In the genomic region with DNA sequence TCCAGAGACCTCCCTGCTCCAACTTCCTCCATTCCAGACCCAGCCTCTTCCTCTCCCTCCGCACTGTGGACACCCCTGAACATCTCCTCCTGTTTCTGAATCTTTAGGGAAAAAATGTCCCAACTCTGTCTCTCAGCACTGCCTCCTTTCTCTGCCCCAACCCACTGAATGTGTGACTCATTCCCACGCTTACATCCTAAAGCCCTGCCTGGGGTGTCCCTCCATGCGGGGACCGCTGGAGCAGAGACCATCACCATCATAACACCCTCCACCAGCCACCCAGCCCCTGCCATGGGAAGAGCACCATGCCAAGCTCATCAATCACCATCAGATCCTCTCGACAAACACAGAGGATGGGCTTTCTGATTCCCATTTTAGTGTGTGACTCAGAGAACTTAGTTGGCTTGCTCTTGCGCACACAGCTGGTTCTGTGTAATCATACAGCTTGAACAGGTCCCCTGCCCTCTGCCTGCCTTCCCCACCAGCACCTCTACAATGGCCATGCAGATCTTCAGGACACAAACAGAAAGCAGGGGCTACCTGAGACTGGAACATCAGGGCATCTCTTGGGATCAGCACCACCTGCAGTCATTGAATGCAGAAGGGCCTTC, we compare ENCODE assay signal across 2 cellular contexts.
TF ChIP-seq lines count a peak whose summit lies in the region.

No MANE protein-coding gene starts in this region.

TF ChIP-seq in SK-N-SH treated with all-trans-retinoic acid at 6 μM for 48 hours, 23 proteins besides CTCF, POLR2A, EP300 and RAD21:
- TF ChIP-seq, protein P1, sequence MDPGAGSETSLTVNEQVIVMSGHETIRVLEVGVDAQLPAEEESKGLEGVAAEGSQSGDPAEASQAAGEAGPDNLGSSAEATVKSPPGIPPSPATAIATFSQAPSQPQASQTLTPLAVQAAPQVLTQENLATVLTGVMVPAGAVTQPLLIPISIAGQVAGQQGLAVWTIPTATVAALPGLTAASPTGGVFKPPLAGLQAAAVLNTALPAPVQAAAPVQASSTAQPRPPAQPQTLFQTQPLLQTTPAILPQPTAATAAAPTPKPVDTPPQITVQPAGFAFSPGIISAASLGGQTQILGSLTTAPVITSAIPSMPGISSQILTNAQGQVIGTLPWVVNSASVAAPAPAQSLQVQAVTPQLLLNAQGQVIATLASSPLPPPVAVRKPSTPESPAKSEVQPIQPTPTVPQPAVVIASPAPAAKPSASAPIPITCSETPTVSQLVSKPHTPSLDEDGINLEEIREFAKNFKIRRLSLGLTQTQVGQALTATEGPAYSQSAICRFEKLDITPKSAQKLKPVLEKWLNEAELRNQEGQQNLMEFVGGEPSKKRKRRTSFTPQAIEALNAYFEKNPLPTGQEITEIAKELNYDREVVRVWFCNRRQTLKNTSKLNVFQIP (CRISPR knock-in tag; IDR thresholded peaks at IDR 0.05; ENCODE audit: borderline replicate concordance, low read depth), result no peak
- no peak for TF ChIP-seq CREB5 (CRISPR knock-in tag; IDR thresholded peaks at IDR 0.05; ENCODE audit: low read depth)
TF ChIP-seq in SK-N-SH treated with all-trans-retinoic acid at 6 μM for 48 hours: peak in this region for 0.

TF ChIP-seq in SK-N-SH, 30 proteins besides CTCF, POLR2A, EP300 and RAD21 (continued from another document):
- TF ChIP-seq, protein P2, sequence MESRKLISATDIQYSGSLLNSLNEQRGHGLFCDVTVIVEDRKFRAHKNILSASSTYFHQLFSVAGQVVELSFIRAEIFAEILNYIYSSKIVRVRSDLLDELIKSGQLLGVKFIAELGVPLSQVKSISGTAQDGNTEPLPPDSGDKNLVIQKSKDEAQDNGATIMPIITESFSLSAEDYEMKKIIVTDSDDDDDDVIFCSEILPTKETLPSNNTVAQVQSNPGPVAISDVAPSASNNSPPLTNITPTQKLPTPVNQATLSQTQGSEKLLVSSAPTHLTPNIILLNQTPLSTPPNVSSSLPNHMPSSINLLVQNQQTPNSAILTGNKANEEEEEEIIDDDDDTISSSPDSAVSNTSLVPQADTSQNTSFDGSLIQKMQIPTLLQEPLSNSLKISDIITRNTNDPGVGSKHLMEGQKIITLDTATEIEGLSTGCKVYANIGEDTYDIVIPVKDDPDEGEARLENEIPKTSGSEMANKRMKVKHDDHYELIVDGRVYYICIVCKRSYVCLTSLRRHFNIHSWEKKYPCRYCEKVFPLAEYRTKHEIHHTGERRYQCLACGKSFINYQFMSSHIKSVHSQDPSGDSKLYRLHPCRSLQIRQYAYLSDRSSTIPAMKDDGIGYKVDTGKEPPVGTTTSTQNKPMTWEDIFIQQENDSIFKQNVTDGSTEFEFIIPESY (IDR thresholded peaks at IDR 0.05; ENCODE audit: borderline replicate concordance, low read depth), result no peak
- TF ChIP-seq JUND (IDR thresholded peaks at IDR 0.05) (no peak), CHD2 (IDR thresholded peaks at IDR 0.05; ENCODE audit: low read length, partially characterized antibody) (no peak), RFX5 (IDR thresholded peaks at IDR 0.05; ENCODE audit: low read length) (no peak), ELF1 (IDR thresholded peaks at IDR 0.05) (no peak), TEAD4 (IDR thresholded peaks at IDR 0.05; ENCODE audit: borderline replicate concordance, insufficient read depth) (no peak), IRF3 (IDR thresholded peaks at IDR 0.05; ENCODE audit: low read depth, low read length) (no peak), SIN3A (IDR thresholded peaks at IDR 0.05; ENCODE audit: borderline replicate concordance, low read depth, low read length) (no peak)
- TF ChIP-seq, protein P3, sequence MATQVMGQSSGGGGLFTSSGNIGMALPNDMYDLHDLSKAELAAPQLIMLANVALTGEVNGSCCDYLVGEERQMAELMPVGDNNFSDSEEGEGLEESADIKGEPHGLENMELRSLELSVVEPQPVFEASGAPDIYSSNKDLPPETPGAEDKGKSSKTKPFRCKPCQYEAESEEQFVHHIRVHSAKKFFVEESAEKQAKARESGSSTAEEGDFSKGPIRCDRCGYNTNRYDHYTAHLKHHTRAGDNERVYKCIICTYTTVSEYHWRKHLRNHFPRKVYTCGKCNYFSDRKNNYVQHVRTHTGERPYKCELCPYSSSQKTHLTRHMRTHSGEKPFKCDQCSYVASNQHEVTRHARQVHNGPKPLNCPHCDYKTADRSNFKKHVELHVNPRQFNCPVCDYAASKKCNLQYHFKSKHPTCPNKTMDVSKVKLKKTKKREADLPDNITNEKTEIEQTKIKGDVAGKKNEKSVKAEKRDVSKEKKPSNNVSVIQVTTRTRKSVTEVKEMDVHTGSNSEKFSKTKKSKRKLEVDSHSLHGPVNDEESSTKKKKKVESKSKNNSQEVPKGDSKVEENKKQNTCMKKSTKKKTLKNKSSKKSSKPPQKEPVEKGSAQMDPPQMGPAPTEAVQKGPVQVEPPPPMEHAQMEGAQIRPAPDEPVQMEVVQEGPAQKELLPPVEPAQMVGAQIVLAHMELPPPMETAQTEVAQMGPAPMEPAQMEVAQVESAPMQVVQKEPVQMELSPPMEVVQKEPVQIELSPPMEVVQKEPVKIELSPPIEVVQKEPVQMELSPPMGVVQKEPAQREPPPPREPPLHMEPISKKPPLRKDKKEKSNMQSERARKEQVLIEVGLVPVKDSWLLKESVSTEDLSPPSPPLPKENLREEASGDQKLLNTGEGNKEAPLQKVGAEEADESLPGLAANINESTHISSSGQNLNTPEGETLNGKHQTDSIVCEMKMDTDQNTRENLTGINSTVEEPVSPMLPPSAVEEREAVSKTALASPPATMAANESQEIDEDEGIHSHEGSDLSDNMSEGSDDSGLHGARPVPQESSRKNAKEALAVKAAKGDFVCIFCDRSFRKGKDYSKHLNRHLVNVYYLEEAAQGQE (IDR thresholded peaks at IDR 0.05; ENCODE audit: low read depth, low read length), result no peak
- TF ChIP-seq, protein P4, sequence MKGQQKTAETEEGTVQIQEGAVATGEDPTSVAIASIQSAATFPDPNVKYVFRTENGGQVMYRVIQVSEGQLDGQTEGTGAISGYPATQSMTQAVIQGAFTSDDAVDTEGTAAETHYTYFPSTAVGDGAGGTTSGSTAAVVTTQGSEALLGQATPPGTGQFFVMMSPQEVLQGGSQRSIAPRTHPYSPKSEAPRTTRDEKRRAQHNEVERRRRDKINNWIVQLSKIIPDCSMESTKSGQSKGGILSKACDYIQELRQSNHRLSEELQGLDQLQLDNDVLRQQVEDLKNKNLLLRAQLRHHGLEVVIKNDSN (IDR thresholded peaks at IDR 0.05; ENCODE audit: borderline replicate concordance, low read depth), result no peak
- TF ChIP-seq, protein P5, sequence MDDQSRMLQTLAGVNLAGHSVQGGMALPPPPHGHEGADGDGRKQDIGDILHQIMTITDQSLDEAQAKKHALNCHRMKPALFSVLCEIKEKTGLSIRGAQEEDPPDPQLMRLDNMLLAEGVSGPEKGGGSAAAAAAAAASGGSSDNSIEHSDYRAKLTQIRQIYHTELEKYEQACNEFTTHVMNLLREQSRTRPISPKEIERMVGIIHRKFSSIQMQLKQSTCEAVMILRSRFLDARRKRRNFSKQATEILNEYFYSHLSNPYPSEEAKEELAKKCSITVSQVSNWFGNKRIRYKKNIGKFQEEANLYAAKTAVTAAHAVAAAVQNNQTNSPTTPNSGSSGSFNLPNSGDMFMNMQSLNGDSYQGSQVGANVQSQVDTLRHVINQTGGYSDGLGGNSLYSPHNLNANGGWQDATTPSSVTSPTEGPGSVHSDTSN (IDR thresholded peaks at IDR 0.05), result no peak
